ENCODE assay signal across 21 cellular contexts in the genomic region with DNA sequence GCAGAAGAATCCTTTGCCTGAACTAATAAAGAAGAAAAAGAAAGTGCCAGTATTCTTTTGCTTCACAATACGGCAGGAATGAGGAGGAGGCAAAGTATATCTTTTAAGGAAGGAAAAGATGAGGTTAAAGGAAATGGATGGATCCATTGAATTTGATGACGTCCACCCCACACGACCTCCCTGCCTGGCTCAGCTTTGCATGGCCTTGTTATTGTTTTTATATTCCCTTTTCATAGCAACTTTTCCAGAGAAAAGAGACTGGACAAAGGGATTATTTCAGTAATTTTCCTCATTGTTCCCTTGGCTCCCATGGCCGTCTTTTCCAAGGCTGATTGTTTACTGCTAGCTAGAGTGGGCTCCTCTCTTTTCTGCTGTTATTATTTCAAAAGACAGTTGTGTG.
"Had no signal": no experiment of that assay in that cellular context is flagged by ENCODE, and none has a peak within 500 bp of the region (broad histone marks: within the 10 kb centered on the region; RNA-seq: fewer than 3 reads in every experiment).

No MANE protein-coding gene starts in this region.

- H3K36me3 ChIP-seq: left ventricle myocardium inferior, lower lobe of right lung, ovary had no signal

- H3K4me1 Mint-ChIP-seq: natural killer cell; stimulated activated naive B cell treated with anti-CD40 and anti-IgM and Interleukin-4, amounts not matched to agents 10 μg/mL and 1 μg/mL and 100 μg/mL, for 72 hours had no signal

- ATAC-seq: lower lobe of right lung; natural killer cell; psoas muscle; stimulated activated naive B cell treated with anti-CD40 and anti-IgM and Interleukin-4, amounts not matched to agents 10 μg/mL and 1 μg/mL and 100 μg/mL, for 72 hours had no signal

- H3K9me3 ChIP-seq: lower lobe of right lung, ovary, psoas muscle had no signal

- H3K36me3 Mint-ChIP-seq: natural killer cell; stimulated activated naive B cell treated with anti-CD40 and anti-IgM and Interleukin-4, amounts not matched to agents 10 μg/mL and 1 μg/mL and 100 μg/mL, for 72 hours; type B pancreatic cell had no signal

- DNase-seq: caudate nucleus; cerebellar nuclear complex; cortex of kidney; effector CD4-positive, alpha-beta T cell; left cardiac atrium; left ventricle myocardium inferior; lower lobe of right lung; natural killer cell; occipital lobe; ovary; posterior cingulate gyrus; psoas muscle; right cardiac atrium; stimulated activated CD4-positive, alpha-beta T cell treated with anti-CD3 and anti-CD28 coated beads, Interleukin-15, amount 100 ng/mL, for 24 hours; stimulated activated CD4-positive, alpha-beta T cell treated with anti-CD3 and anti-CD28 coated beads, Interleukin-2, amount 100 ng/mL, for 48 hours; stimulated activated naive B cell treated with anti-CD40 and anti-IgM and Interleukin-4, amounts not matched to agents 10 μg/mL and 1 μg/mL and 100 μg/mL, for 72 hours had no signal

- H3K4me3 Mint-ChIP-seq: natural killer cell; stimulated activated naive B cell treated with anti-CD40 and anti-IgM and Interleukin-4, amounts not matched to agents 10 μg/mL and 1 μg/mL and 100 μg/mL, for 72 hours; stimulated activated naive CD8-positive, alpha-beta T cell treated with anti-CD3 and anti-CD28 coated beads, Interleukin-15, Interleukin-2, amounts not matched to agents 100 ng/mL and 50 ng/mL, for 24 hours; type B pancreatic cell had no signal

- H3K27ac Mint-ChIP-seq: natural killer cell; stimulated activated naive B cell treated with anti-CD40 and anti-IgM and Interleukin-4, amounts not matched to agents 10 μg/mL and 1 μg/mL and 100 μg/mL, for 72 hours; stimulated activated naive CD8-positive, alpha-beta T cell treated with anti-CD3 and anti-CD28 coated beads, Interleukin-15, Interleukin-2, amounts not matched to agents 100 ng/mL and 50 ng/mL, for 24 hours; type B pancreatic cell had no signal

- FAIRE-seq: frontal cortex, urothelium cell line had no signal

- H3K27me3 Mint-ChIP-seq: stimulated activated naive B cell treated with anti-CD40 and anti-IgM and Interleukin-4, amounts not matched to agents 10 μg/mL and 1 μg/mL and 100 μg/mL, for 72 hours had no signal

- H3K27ac ChIP-seq: left ventricle myocardium inferior, lower lobe of right lung, ovary, psoas muscle, skin epidermis had no signal

- H3K4me1 ChIP-seq: lower lobe of right lung, psoas muscle had no signal

- H3K4me3 ChIP-seq: left ventricle myocardium inferior, lower lobe of right lung, ovary, psoas muscle, skin epidermis had no signal

- H3K27me3 ChIP-seq: ovary had no signal
